Comparison of ENCODE assay signal across 20 cellular contexts in genomic region chr2:95007822-95008221, GRCh38. TPM values are rescaled to one million over a fixed set of nuclear protein-coding genes. Genes with fewer than 3 reads are reported as not detected.
DNase-seq lines count a peak whose midpoint lies in the region; ATAC-seq, FAIRE-seq and TF ChIP-seq lines count a peak whose summit lies in the region.
"Had no signal": no experiment of that assay in that cellular context is flagged by ENCODE, and none has a peak within 500 bp of the region (broad histone marks: within the 10 kb centered on the region; RNA-seq: fewer than 3 reads in every experiment).

No MANE protein-coding gene starts in this region.

- no peak overlapping the region for H3K4me3 ChIP-seq in GM23338
- H3K4me3 ChIP-seq in kidney (ENCODE audit: low read length in 2 of 2) = no peak overlapping the region
- no peak overlapping the region for H3K4me3 ChIP-seq in sigmoid colon
- H3K4me3 ChIP-seq: skin epidermis had no signal

- H3K9me3 ChIP-seq in kidney (ENCODE audit: control insufficient read depth in 1 of 2, low read length in 2 of 2) (no peaks in the 10 kb centered on the region), sigmoid colon (no peaks in the 10 kb centered on the region)
- H3K9me3 ChIP-seq: Caco-2 had no signal

- no peaks in the 10 kb centered on the region for H4K20me1 ChIP-seq in GM23338 (replicated peaks; ENCODE audit: insufficient read depth)

- H3K4me1 ChIP-seq in GM23338 (ENCODE audit: insufficient read depth) (no peaks in the 10 kb centered on the region), kidney (ENCODE audit: control insufficient read depth in 1 of 2, insufficient read depth in 1 of 2, low read depth in 1 of 2, low read length in 2 of 2) (peaks cover 38 to 45% of the 10 kb centered on the region in 2 donors), sigmoid colon (peaks cover 0 to 16% (median 14%) of the 10 kb centered on the region in 4 donors)
- H3K4me1 ChIP-seq: Caco-2 had no signal

- TF ChIP-seq EP300 in sigmoid colon (IDR thresholded peaks at IDR 0.05) = peak in 3 of 4 donors; percentile 20 to 72 (median 66)

- whole genome bisulfite sequencing in sigmoid colon, 2 donors = 75 to 84% methylated on average over 8 of the region's 8 CpGs

- H3K9me3 Mint-ChIP-seq in GM23338 = no peaks in the 10 kb centered on the region
- H3K9me3 Mint-ChIP-seq in brain = no peaks in the 10 kb centered on the region

- no peak overlapping the region for H3K4me3 Mint-ChIP-seq in GM23338
- H3K4me3 Mint-ChIP-seq in brain = no peak overlapping the region

- H3K36me3 Mint-ChIP-seq in GM23338 (ENCODE audit: low read depth) (no peaks in the 10 kb centered on the region), brain (no peaks in the 10 kb centered on the region)

- no peaks in the 10 kb centered on the region for H3F3A ChIP-seq in GM23338 (replicated peaks; ENCODE audit: low read depth)

- H3K9ac ChIP-seq in kidney (ENCODE audit: low read length in 2 of 2) = peak overlapping the region in 1 of 2 donors; percentile 68
- H3K9ac ChIP-seq: KMS-11 had no signal

- no peaks in the 10 kb centered on the region for H3K79me2 ChIP-seq in GM23338 (replicated peaks; ENCODE audit: insufficient read depth)

- H3K27me3 ChIP-seq in GM23338 (ENCODE audit: insufficient read depth) (no peaks in the 10 kb centered on the region), sigmoid colon (no peaks in the 10 kb centered on the region)

- H3K27me3 Mint-ChIP-seq in GM23338 (ENCODE audit: insufficient read depth, low read depth, poor library complexity) (peaks cover 9% of the 10 kb centered on the region), brain (peaks cover 14% of the 10 kb centered on the region)

- H3K27ac ChIP-seq in GM23338 (ENCODE audit: low read depth) (no peak overlapping the region), kidney (ENCODE audit: low read depth in 2 of 2, low read length in 2 of 2) (peak overlapping the region; percentile 74 to 87), sigmoid colon (peak overlapping the region in 3 of 4 donors; percentile 39 to 73 (median 69))
- H3K27ac ChIP-seq: HL-60, KMS-11, skin epidermis had no signal

- ATAC-seq in GM23338 (peak; percentile 25), sciatic nerve (no peak), HG02588 (IDR thresholded peaks at IDR 0.05; ENCODE audit: unreplicated experiment) (no peak)

- H3K36me3 ChIP-seq in GM23338 (ENCODE audit: insufficient read depth) (no peaks in the 10 kb centered on the region), kidney (ENCODE audit: control insufficient read depth in 1 of 2, insufficient read depth in 2 of 2, low read length in 2 of 2) (no peaks in the 10 kb centered on the region), sigmoid colon (no peaks in the 10 kb centered on the region)

- H3K9me2 ChIP-seq in GM23338 (ENCODE audit: insufficient read depth) = no peaks in the 10 kb centered on the region

- no peak overlapping the region for H2AFZ ChIP-seq in GM23338

- no peak for TF ChIP-seq CTCF in GM23338 (conservative IDR thresholded peaks at IDR 0.05; ENCODE audit: low read depth in 2 of 2)
- no peak for TF ChIP-seq CTCF in brain (conservative IDR thresholded peaks at IDR 0.05)
- TF ChIP-seq CTCF in kidney (IDR thresholded peaks at IDR 0.05; ENCODE audit: borderline replicate concordance, extremely low read depth, insufficient read depth) = no peak
- TF ChIP-seq CTCF in sigmoid colon (IDR thresholded peaks at IDR 0.05) = no peak

- no peak for FAIRE-seq in kidney (lab: Jason Lieb, UNC)
- FAIRE-seq: endometrium had no signal

- intact Hi-C loops in kidney (cut with DNase I) (no loop called here), sigmoid colon (cut with DNase I) (no loop called here), sciatic nerve (cut with DNase I) (no loop called here)

- no peak for TF ChIP-seq POLR2A in sigmoid colon (IDR thresholded peaks at IDR 0.05)

- no peak for DNase-seq in GM23338 (ENCODE audit: low spot score)
- peak; percentile 87 for DNase-seq in kidney
- DNase-seq in sigmoid colon = peak; percentile 80
- DNase-seq in sciatic nerve (ENCODE audit: low spot score) = no peak
- no peak for DNase-seq in cerebellar cortex (ENCODE audit: low spot score)
- no peak for DNase-seq in DMS153 (lab: John Stamatoyannopoulos, UW)
- DNase-seq: activated T-cell treated with anti-CD3 and anti-CD28 coated beads, Interleukin-2, amount 50 U/mL, for 1 hour; Caco-2; central memory CD4-positive, alpha-beta T cell; foreskin fibroblast; GDM1; NCI-H1092 treated with DMSO at 0.1 percent for 48 hours had no signal

- no peak overlapping the region for H3K4me2 ChIP-seq in GM23338
- H3K4me2 ChIP-seq: KMS-11 had no signal

- no peak overlapping the region for H3K27ac Mint-ChIP-seq in GM23338
- H3K27ac Mint-ChIP-seq in brain = peak overlapping the region in 4 of 5 experiments; percentile 26 to 91 (median 56)

- peaks cover 37% of the 10 kb centered on the region for H3K4me1 Mint-ChIP-seq in GM23338
- peaks cover 41% of the 10 kb centered on the region for H3K4me1 Mint-ChIP-seq in brain

TF ChIP-seq in GM23338, 12 proteins besides CTCF, POLR2A, EP300 and RAD21:
- TF ChIP-seq JUNB (IDR thresholded peaks at IDR 0.05; ENCODE audit: unreplicated experiment) (no peak), ZNF331 (CRISPR knock-in tag; IDR thresholded peaks at IDR 0.05; ENCODE audit: low read depth) (no peak)

RNA-seq across cellular contexts. Expression of gene MAL, which starts 17.7 kb away (rescaled TPM):
- 0.24 and 2.6 TPM in 2 replicates for total RNA-seq in GM23338 (2014; rRNA removed; shearing (Covaris generic))
- 0.31 TPM in 1 of 2 replicates, not detected in the other for polyA plus RNA-seq in GM23338 (2016; fragmentation: Nextera tagmentation; extraction: Ambion mirVana)
- 206 TPM for polyA plus RNA-seq in brain (ENCODE audit: insufficient read depth, low read depth, low replicate concordance)
- total RNA-seq in kidney = 477 TPM
- 1,006 TPM for polyA plus RNA-seq in kidney (ENCODE audit: insufficient read depth, low read depth, low replicate concordance)
- 10 to 100 TPM in 3 of 4 donors, 1 to 10 TPM in 1; 7.6 to 28.9 (median 15.9) TPM for total RNA-seq in sigmoid colon
- 1 to 10 TPM in 2 of 3 donors, under 1 TPM in 1; 0.69 to 8.4 (median 7.4) TPM for polyA plus RNA-seq in sigmoid colon
- 241 TPM for total RNA-seq in sciatic nerve
- total RNA-seq: Caco-2, lung microvascular endothelial cell, NCI-H460 had no signal

Comparison
In these comparisons a context has a peak if more than half of its experiments do, and no peak if none do; other contexts are left out.
1. DNase-seq: peak in kidney (single experiment) and sigmoid colon (single experiment); none in GM23338 (single experiment), sciatic nerve (single experiment), cerebellar cortex (single experiment) and DMS153 (single experiment).